Comparison of ENCODE assay signal across 1 cellular context in the genomic region with DNA sequence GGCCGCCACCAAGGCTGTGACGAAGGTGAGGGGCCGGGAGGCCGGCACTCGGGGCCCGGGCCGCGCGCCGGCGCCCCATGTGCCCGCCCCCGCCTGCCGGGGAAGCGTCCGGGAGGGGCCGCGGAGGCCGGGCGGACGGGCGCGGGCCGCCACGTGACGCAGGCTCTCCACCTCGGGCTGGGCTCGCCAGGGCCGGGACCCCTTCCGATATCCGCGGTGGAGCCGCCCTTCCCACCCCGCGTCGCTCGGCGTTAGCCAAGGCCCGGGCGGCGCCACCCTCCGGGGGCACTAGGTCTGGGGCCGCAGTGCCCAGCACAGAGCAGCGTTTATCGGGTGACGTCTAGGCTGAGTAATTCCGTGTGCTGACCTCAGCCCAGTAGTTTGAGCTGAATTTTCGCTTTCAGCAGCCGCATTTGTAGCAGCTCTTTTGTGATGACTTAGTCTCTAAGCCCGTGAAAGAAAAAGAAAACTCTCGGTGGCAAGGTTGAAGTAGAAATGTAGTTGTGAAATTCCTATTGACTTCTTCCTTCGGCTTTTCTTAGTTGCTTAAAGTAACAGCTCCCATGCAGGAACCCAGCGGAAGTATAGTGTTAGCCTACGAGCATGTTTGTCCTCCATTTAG.
TF ChIP-seq lines count a peak whose summit lies in the region.

No MANE protein-coding gene starts in this region.

TF ChIP-seq in HepG2, 621 proteins besides CTCF, POLR2A, EP300 and RAD21 (continued from another document and continues in another):
- TF ChIP-seq, protein P1, sequence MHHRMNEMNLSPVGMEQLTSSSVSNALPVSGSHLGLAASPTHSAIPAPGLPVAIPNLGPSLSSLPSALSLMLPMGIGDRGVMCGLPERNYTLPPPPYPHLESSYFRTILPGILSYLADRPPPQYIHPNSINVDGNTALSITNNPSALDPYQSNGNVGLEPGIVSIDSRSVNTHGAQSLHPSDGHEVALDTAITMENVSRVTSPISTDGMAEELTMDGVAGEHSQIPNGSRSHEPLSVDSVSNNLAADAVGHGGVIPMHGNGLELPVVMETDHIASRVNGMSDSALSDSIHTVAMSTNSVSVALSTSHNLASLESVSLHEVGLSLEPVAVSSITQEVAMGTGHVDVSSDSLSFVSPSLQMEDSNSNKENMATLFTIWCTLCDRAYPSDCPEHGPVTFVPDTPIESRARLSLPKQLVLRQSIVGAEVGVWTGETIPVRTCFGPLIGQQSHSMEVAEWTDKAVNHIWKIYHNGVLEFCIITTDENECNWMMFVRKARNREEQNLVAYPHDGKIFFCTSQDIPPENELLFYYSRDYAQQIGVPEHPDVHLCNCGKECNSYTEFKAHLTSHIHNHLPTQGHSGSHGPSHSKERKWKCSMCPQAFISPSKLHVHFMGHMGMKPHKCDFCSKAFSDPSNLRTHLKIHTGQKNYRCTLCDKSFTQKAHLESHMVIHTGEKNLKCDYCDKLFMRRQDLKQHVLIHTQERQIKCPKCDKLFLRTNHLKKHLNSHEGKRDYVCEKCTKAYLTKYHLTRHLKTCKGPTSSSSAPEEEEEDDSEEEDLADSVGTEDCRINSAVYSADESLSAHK (CRISPR knock-in tag; IDR thresholded peaks at IDR 0.05; ENCODE audit: borderline replicate concordance): no peak
- TF ChIP-seq ZNF788 (CRISPR knock-in tag; IDR thresholded peaks at IDR 0.05; ENCODE audit: borderline replicate concordance): peak; percentile 58; the same call in 1 of the 2 replicates
- TF ChIP-seq SUZ12 (IDR thresholded peaks at IDR 0.05; ENCODE audit: low read depth, low read length): no peak
- no peak for TF ChIP-seq ATF7-NPFF (CRISPR knock-in tag; IDR thresholded peaks at IDR 0.05; ENCODE audit: low read depth)
- TF ChIP-seq HDAC2 (CRISPR knock-in tag; IDR thresholded peaks at IDR 0.05): no peak
- TF ChIP-seq ZMAT3 (CRISPR knock-in tag; conservative IDR thresholded peaks at IDR 0.05): 0 out of 2 replicates have a peak, but pooled peaks have one; percentile 43
- TF ChIP-seq, protein P2, sequence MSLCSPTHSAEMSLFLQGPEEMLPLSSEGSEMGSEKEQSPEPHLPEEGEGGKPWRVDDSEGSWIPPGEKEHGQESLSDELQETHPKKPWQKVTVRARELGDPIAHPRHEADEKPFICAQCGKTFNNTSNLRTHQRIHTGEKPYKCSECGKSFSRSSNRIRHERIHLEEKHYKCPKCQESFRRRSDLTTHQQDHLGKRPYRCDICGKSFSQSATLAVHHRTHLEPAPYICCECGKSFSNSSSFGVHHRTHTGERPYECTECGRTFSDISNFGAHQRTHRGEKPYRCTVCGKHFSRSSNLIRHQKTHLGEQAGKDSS (CRISPR knock-in tag; IDR thresholded peaks at IDR 0.05; ENCODE audit: borderline replicate concordance, low read depth): 0 out of 2 replicates have a peak, but pooled peaks have one; percentile 50
- TF ChIP-seq AKAP8 (CRISPR knock-in tag; IDR thresholded peaks at IDR 0.05): no peak
- TF ChIP-seq NFKBIZ (CRISPR knock-in tag; IDR thresholded peaks at IDR 0.05): no peak
- TF ChIP-seq HCFC1 (IDR thresholded peaks at IDR 0.05; ENCODE audit: low read depth, low read length): no peak
- TF ChIP-seq, protein P3, sequence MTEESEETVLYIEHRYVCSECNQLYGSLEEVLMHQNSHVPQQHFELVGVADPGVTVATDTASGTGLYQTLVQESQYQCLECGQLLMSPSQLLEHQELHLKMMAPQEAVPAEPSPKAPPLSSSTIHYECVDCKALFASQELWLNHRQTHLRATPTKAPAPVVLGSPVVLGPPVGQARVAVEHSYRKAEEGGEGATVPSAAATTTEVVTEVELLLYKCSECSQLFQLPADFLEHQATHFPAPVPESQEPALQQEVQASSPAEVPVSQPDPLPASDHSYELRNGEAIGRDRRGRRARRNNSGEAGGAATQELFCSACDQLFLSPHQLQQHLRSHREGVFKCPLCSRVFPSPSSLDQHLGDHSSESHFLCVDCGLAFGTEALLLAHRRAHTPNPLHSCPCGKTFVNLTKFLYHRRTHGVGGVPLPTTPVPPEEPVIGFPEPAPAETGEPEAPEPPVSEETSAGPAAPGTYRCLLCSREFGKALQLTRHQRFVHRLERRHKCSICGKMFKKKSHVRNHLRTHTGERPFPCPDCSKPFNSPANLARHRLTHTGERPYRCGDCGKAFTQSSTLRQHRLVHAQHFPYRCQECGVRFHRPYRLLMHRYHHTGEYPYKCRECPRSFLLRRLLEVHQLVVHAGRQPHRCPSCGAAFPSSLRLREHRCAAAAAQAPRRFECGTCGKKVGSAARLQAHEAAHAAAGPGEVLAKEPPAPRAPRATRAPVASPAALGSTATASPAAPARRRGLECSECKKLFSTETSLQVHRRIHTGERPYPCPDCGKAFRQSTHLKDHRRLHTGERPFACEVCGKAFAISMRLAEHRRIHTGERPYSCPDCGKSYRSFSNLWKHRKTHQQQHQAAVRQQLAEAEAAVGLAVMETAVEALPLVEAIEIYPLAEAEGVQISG (CRISPR knock-in tag; IDR thresholded peaks at IDR 0.05): peak; percentile 47
- TF ChIP-seq ZNF451 (CRISPR knock-in tag; IDR thresholded peaks at IDR 0.05): no peak
- TF ChIP-seq, protein P4, sequence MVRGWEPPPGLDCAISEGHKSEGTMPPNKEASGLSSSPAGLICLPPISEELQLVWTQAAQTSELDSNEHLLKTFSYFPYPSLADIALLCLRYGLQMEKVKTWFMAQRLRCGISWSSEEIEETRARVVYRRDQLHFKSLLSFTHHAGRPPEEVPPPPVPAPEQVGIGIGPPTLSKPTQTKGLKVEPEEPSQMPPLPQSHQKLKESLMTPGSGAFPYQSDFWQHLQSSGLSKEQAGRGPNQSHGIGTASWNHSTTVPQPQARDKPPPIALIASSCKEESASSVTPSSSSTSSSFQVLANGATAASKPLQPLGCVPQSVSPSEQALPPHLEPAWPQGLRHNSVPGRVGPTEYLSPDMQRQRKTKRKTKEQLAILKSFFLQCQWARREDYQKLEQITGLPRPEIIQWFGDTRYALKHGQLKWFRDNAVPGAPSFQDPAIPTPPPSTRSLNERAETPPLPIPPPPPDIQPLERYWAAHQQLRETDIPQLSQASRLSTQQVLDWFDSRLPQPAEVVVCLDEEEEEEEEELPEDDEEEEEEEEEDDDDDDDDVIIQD (CRISPR knock-in tag; IDR thresholded peaks at IDR 0.05; ENCODE audit: low read depth): no peak
- TF ChIP-seq FOXO1 (CRISPR knock-in tag; IDR thresholded peaks at IDR 0.05): no peak
- no peak for TF ChIP-seq ZEB1 (IDR thresholded peaks at IDR 0.05; ENCODE audit: insufficient replicate concordance, low read depth)
- no peak for TF ChIP-seq ZBTB3 (CRISPR knock-in tag; IDR thresholded peaks at IDR 0.05; ENCODE audit: borderline replicate concordance, low read depth)
- no peak for TF ChIP-seq KAT7 (CRISPR knock-in tag; IDR thresholded peaks at IDR 0.05; ENCODE audit: borderline replicate concordance)
- 0 out of 2 replicates have a peak, but pooled peaks have one; percentile 36 for TF ChIP-seq MAZ (IDR thresholded peaks at IDR 0.05; ENCODE audit: borderline replicate concordance, low read depth, low read length)
- TF ChIP-seq MAZ (CRISPR knock-in tag; IDR thresholded peaks at IDR 0.05; ENCODE audit: low read depth): no peak
- peak; percentile 22; the same call in 1 of the 2 replicates for TF ChIP-seq ZNF768 (CRISPR knock-in tag; IDR thresholded peaks at IDR 0.05)
- no peak for TF ChIP-seq ZNF143 (CRISPR knock-in tag; IDR thresholded peaks at IDR 0.05)
- TF ChIP-seq, protein P5, sequence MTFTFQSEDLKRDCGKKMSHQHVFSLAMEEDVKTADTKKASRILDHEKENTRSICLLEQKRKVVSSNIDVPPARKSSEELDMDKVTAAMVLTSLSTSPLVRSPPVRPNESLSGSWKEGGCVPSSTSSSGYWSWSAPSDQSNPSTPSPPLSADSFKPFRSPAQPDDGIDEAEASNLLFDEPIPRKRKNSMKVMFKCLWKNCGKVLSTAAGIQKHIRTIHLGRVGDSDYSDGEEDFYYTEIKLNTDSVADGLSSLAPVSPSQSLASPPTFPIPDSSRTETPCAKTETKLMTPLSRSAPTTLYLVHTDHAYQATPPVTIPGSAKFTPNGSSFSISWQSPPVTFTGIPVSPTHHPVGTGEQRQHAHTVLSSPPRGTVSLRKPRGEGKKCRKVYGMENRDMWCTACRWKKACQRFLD (CRISPR knock-in tag; IDR thresholded peaks at IDR 0.05; ENCODE audit: borderline replicate concordance): no peak
- TF ChIP-seq RNF2 (conservative IDR thresholded peaks at IDR 0.05; ENCODE audit: low read depth): no peak
- no peak for TF ChIP-seq KLF13 (CRISPR knock-in tag; IDR thresholded peaks at IDR 0.05)
- TF ChIP-seq ZNF709 (CRISPR knock-in tag; IDR thresholded peaks at IDR 0.05): no peak
- no peak for TF ChIP-seq ZNF496 (CRISPR knock-in tag; IDR thresholded peaks at IDR 0.05; ENCODE audit: insufficient replicate concordance)
- TF ChIP-seq SAP130 (CRISPR knock-in tag; IDR thresholded peaks at IDR 0.05; ENCODE audit: low read depth): peak; percentile 66
- TF ChIP-seq, protein P6, sequence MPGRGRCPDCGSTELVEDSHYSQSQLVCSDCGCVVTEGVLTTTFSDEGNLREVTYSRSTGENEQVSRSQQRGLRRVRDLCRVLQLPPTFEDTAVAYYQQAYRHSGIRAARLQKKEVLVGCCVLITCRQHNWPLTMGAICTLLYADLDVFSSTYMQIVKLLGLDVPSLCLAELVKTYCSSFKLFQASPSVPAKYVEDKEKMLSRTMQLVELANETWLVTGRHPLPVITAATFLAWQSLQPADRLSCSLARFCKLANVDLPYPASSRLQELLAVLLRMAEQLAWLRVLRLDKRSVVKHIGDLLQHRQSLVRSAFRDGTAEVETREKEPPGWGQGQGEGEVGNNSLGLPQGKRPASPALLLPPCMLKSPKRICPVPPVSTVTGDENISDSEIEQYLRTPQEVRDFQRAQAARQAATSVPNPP (CRISPR knock-in tag; IDR thresholded peaks at IDR 0.05): no peak
- peak; percentile 55; the same call in 1 of the 2 replicates for TF ChIP-seq ERF (CRISPR knock-in tag; IDR thresholded peaks at IDR 0.05)
- no peak for TF ChIP-seq SMYD3 (CRISPR knock-in tag; IDR thresholded peaks at IDR 0.05)
- peak in 1 of 2 experiments; percentile 57; a peak in 1 of 4 replicates for TF ChIP-seq KLF16 (CRISPR knock-in tag; IDR thresholded peaks at IDR 0.05)
- no peak for TF ChIP-seq MED8 (CRISPR knock-in tag; IDR thresholded peaks at IDR 0.05; ENCODE audit: insufficient replicate concordance)
- TF ChIP-seq ZNF326 (CRISPR knock-in tag; IDR thresholded peaks at IDR 0.05; ENCODE audit: borderline replicate concordance): no peak
- no peak for TF ChIP-seq NBN (conservative IDR thresholded peaks at IDR 0.05)
- no peak for TF ChIP-seq FOXJ3 (CRISPR knock-in tag; IDR thresholded peaks at IDR 0.05; ENCODE audit: borderline replicate concordance)
- TF ChIP-seq, protein P7, sequence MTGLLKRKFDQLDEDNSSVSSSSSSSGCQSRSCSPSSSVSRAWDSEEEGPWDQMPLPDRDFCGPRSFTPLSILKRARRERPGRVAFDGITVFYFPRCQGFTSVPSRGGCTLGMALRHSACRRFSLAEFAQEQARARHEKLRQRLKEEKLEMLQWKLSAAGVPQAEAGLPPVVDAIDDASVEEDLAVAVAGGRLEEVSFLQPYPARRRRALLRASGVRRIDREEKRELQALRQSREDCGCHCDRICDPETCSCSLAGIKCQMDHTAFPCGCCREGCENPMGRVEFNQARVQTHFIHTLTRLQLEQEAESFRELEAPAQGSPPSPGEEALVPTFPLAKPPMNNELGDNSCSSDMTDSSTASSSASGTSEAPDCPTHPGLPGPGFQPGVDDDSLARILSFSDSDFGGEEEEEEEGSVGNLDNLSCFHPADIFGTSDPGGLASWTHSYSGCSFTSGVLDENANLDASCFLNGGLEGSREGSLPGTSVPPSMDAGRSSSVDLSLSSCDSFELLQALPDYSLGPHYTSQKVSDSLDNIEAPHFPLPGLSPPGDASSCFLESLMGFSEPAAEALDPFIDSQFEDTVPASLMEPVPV (CRISPR knock-in tag; IDR thresholded peaks at IDR 0.05): no peak
- TF ChIP-seq ZNF672 (CRISPR knock-in tag; IDR thresholded peaks at IDR 0.05): no peak
- TF ChIP-seq, protein P8, sequence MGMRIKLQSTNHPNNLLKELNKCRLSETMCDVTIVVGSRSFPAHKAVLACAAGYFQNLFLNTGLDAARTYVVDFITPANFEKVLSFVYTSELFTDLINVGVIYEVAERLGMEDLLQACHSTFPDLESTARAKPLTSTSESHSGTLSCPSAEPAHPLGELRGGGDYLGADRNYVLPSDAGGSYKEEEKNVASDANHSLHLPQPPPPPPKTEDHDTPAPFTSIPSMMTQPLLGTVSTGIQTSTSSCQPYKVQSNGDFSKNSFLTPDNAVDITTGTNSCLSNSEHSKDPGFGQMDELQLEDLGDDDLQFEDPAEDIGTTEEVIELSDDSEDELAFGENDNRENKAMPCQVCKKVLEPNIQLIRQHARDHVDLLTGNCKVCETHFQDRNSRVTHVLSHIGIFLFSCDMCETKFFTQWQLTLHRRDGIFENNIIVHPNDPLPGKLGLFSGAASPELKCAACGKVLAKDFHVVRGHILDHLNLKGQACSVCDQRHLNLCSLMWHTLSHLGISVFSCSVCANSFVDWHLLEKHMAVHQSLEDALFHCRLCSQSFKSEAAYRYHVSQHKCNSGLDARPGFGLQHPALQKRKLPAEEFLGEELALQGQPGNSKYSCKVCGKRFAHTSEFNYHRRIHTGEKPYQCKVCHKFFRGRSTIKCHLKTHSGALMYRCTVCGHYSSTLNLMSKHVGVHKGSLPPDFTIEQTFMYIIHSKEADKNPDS (CRISPR knock-in tag; IDR thresholded peaks at IDR 0.05): no peak
- TF ChIP-seq STAG1 (CRISPR knock-in tag; IDR thresholded peaks at IDR 0.05): peak; percentile 29
- no peak for TF ChIP-seq NR2C2 (CRISPR knock-in tag; IDR thresholded peaks at IDR 0.05; ENCODE audit: borderline replicate concordance)
- no peak for TF ChIP-seq ZNF337 (CRISPR knock-in tag; IDR thresholded peaks at IDR 0.05; ENCODE audit: borderline replicate concordance, low read depth)
- peak; percentile 25 for TF ChIP-seq TEAD3 (CRISPR knock-in tag; optimal IDR thresholded peaks at IDR 0.05; ENCODE audit: borderline replicate concordance)
- no peak for TF ChIP-seq RFX1 (IDR thresholded peaks at IDR 0.05)
- TF ChIP-seq FOXA1 (IDR thresholded peaks at IDR 0.05): no peak
- no peak for TF ChIP-seq FOXA1 (CRISPR knock-in tag; IDR thresholded peaks at IDR 0.05)
- no peak for TF ChIP-seq RBM22 (optimal IDR thresholded peaks at IDR 0.05; ENCODE audit: low read length)
- no peak for TF ChIP-seq ZMYM2 (CRISPR knock-in tag; IDR thresholded peaks at IDR 0.05)
- TF ChIP-seq, protein P9, sequence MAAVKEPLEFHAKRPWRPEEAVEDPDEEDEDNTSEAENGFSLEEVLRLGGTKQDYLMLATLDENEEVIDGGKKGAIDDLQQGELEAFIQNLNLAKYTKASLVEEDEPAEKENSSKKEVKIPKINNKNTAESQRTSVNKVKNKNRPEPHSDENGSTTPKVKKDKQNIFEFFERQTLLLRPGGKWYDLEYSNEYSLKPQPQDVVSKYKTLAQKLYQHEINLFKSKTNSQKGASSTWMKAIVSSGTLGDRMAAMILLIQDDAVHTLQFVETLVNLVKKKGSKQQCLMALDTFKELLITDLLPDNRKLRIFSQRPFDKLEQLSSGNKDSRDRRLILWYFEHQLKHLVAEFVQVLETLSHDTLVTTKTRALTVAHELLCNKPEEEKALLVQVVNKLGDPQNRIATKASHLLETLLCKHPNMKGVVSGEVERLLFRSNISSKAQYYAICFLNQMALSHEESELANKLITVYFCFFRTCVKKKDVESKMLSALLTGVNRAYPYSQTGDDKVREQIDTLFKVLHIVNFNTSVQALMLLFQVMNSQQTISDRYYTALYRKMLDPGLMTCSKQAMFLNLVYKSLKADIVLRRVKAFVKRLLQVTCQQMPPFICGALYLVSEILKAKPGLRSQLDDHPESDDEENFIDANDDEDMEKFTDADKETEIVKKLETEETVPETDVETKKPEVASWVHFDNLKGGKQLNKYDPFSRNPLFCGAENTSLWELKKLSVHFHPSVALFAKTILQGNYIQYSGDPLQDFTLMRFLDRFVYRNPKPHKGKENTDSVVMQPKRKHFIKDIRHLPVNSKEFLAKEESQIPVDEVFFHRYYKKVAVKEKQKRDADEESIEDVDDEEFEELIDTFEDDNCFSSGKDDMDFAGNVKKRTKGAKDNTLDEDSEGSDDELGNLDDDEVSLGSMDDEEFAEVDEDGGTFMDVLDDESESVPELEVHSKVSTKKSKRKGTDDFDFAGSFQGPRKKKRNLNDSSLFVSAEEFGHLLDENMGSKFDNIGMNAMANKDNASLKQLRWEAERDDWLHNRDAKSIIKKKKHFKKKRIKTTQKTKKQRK (IDR thresholded peaks at IDR 0.05; ENCODE audit: low read length): no peak
